Comparison of ENCODE assay signal across 26 cellular contexts in genomic region chr10:132341781-132342180, GRCh38.
"Had no signal": no experiment of that assay in that cellular context is flagged by ENCODE, and none has a peak within 500 bp of the region (broad histone marks: within the 10 kb centered on the region; RNA-seq: fewer than 3 reads in every experiment).

No MANE protein-coding gene starts in this region.

- H3K4me2 ChIP-seq: neural progenitor cell had no signal

- H3K9ac ChIP-seq: neural progenitor cell, parathyroid adenoma had no signal

- ATAC-seq: naive thymus-derived CD4-positive, alpha-beta T cell; natural killer cell; psoas muscle; right cardiac atrium; right lobe of liver; stimulated activated memory B cell treated with anti-CD40 and anti-IgM and Interleukin-4, amounts not matched to agents 10 μg/mL and 1 μg/mL and 100 μg/mL, for 72 hours; stimulated activated naive CD8-positive, alpha-beta T cell treated with anti-CD3 and anti-CD28 coated beads, Interleukin-15, amount 100 ng/mL, for 72 hours; stimulated activated naive CD8-positive, alpha-beta T cell treated with anti-CD3 and anti-CD28 coated beads, Interleukin-15, Interleukin-2, amounts not matched to agents 100 U/mL and 50 U/mL, for 24 hours; upper lobe of right lung had no signal

- H3K36me3 ChIP-seq: neural progenitor cell, ovary, right lobe of liver, thoracic aorta, transverse colon, uterus had no signal

- H3K4me1 ChIP-seq: parathyroid adenoma, psoas muscle, sigmoid colon, tibial artery, upper lobe of right lung, uterus had no signal

- H3K27me3 ChIP-seq: neural progenitor cell, ovary, right lobe of liver, sigmoid colon, tibial artery, transverse colon, upper lobe of right lung, uterus had no signal

- H3K27ac ChIP-seq: neural progenitor cell, ovary, parathyroid adenoma, psoas muscle, right lobe of liver, sigmoid colon, thoracic aorta, tibial artery, transverse colon, upper lobe of right lung, uterus had no signal

- H3K9me3 ChIP-seq: ovary, psoas muscle, right lobe of liver, sigmoid colon, thoracic aorta, tibial artery, transverse colon, upper lobe of right lung, uterus had no signal

- H3K4me3 ChIP-seq: neural progenitor cell, ovary, psoas muscle, right lobe of liver, sigmoid colon, thoracic aorta, tibial artery, transverse colon, upper lobe of right lung, uterus had no signal

- DNase-seq: naive thymus-derived CD4-positive, alpha-beta T cell; natural killer cell; occipital lobe; ovary; psoas muscle; right lobe of liver; sigmoid colon; small intestine; stimulated activated CD4-positive, alpha-beta T cell treated with anti-CD3 and anti-CD28 coated beads, Interleukin-12 subunit alpha, Interleukin-12 subunit beta, amount 100 ng/mL, for 4 hours; stimulated activated CD4-positive, alpha-beta T cell treated with anti-CD3 and anti-CD28 coated beads, Interleukin-1b, Interleukin-23, amount 100 ng/mL, for 48 hours; stimulated activated CD4-positive, alpha-beta T cell treated with anti-CD3 and anti-CD28 coated beads, Interleukin-4, amount 100 ng/mL, for 1 hour; stimulated activated CD4-positive, alpha-beta T cell treated with anti-CD3 and anti-CD28 coated beads, Interleukin-4, amount 100 ng/mL, for 4 hours; stimulated activated CD8-positive, alpha-beta memory T cell treated with anti-CD3 and anti-CD28 coated beads, Interleukin-4, amount 100 ng/mL, for 48 hours; stimulated activated naive CD4-positive, alpha-beta T cell; stimulated activated naive CD8-positive, alpha-beta T cell treated with anti-CD3 and anti-CD28 coated beads, Interleukin-15, amount 100 ng/mL, for 72 hours; stimulated activated naive CD8-positive, alpha-beta T cell treated with anti-CD3 and anti-CD28 coated beads, Interleukin-15, Interleukin-2, amounts not matched to agents 100 U/mL and 50 U/mL, for 24 hours; substantia nigra; tibial artery; transverse colon; upper lobe of right lung; uterus had no signal

- H2AFZ ChIP-seq: neural progenitor cell, parathyroid adenoma had no signal

- H3K79me2 ChIP-seq: parathyroid adenoma had no signal
